ENCODE assay signal across 1 cellular context in the genomic region with DNA sequence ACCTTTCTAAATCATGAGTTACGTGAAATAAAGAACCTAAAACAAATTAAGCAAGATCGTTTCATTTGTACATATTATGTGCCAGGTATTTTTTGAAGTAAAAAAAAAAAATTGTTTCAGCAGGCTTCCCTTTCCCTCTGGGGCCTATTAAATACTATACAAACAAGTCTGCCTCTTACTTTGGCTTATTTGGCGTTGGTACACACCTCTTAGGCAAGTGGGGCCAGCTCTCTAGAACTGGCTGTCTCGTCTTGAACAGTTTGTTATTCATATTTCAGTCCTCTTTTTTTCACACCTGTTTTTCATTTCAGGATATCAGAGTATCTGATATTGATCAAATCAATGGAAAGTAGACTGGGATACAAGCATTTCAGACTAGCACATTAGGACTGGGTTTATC.
TF ChIP-seq lines count a peak whose summit lies in the region.

No MANE protein-coding gene starts in this region.

TF ChIP-seq in SK-N-SH treated with all-trans-retinoic acid at 6 μM for 48 hours, 23 proteins besides CTCF, POLR2A, EP300 and RAD21 (continued from another document):
- TF ChIP-seq, protein P1, sequence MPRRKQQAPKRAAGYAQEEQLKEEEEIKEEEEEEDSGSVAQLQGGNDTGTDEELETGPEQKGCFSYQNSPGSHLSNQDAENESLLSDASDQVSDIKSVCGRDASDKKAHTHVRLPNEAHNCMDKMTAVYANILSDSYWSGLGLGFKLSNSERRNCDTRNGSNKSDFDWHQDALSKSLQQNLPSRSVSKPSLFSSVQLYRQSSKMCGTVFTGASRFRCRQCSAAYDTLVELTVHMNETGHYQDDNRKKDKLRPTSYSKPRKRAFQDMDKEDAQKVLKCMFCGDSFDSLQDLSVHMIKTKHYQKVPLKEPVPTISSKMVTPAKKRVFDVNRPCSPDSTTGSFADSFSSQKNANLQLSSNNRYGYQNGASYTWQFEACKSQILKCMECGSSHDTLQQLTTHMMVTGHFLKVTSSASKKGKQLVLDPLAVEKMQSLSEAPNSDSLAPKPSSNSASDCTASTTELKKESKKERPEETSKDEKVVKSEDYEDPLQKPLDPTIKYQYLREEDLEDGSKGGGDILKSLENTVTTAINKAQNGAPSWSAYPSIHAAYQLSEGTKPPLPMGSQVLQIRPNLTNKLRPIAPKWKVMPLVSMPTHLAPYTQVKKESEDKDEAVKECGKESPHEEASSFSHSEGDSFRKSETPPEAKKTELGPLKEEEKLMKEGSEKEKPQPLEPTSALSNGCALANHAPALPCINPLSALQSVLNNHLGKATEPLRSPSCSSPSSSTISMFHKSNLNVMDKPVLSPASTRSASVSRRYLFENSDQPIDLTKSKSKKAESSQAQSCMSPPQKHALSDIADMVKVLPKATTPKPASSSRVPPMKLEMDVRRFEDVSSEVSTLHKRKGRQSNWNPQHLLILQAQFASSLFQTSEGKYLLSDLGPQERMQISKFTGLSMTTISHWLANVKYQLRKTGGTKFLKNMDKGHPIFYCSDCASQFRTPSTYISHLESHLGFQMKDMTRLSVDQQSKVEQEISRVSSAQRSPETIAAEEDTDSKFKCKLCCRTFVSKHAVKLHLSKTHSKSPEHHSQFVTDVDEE (CRISPR knock-in tag; IDR thresholded peaks at IDR 0.05) = no peak
- TF ChIP-seq ESRRG (CRISPR knock-in tag; IDR thresholded peaks at IDR 0.05) (no peak), ZFP30 (CRISPR knock-in tag; IDR thresholded peaks at IDR 0.05) (no peak), TCF4 (CRISPR knock-in tag; IDR thresholded peaks at IDR 0.05; ENCODE audit: borderline replicate concordance) (no peak), BACH2 (CRISPR knock-in tag; IDR thresholded peaks at IDR 0.05; ENCODE audit: borderline replicate concordance) (no peak), ZFP3 (CRISPR knock-in tag; IDR thresholded peaks at IDR 0.05) (no peak), RARB (CRISPR knock-in tag; IDR thresholded peaks at IDR 0.05) (no peak)
